In the genomic region with DNA sequence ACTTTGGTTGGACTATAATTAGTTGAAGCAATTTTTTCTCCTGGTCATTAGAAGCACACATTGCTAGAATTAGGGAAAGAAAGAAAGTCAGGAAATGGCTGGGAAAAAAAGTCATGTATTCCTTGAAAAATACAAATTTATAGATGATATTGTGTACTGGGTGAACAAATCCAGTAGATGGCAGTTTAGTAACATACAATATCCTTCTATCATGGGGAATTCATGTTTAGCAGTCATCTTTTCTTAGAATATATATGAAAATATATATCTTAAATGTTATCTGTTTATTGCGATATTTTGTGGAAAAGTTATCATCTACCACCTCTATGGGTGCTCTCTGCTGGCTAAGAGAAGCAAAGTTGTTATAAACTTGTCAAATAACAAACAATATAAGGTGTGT, we compare ENCODE assay signal across 8 cellular contexts. TPM values are rescaled to one million over a fixed set of nuclear protein-coding genes. Genes with fewer than 3 reads are reported as not detected.
DNase-seq lines count a peak whose midpoint lies in the region; ATAC-seq, FAIRE-seq and TF ChIP-seq lines count a peak whose summit lies in the region.

No MANE protein-coding gene starts in this region.

- FAIRE-seq in pancreas (lab: Jason Lieb, UNC) = peak; percentile 9

- intact Hi-C loops in pancreas (cut with DNase I) = no loop called here

- WGBS in pancreas, 2 donors = 78 to 82% methylated on average over 1 of the region's 1 CpG

- no peak overlapping the region for H3K4me3 ChIP-seq in pancreas

- no peaks in the 10 kb centered on the region for H3K27me3 ChIP-seq in pancreas

- ATAC-seq in pancreas = no peak

- H3K4me1 ChIP-seq in pancreas = no peaks in the 10 kb centered on the region

- H3K27ac ChIP-seq in pancreas = no peak overlapping the region

- DNase-seq in DMS 273 (lab: John Stamatoyannopoulos, UW; ENCODE audit: unreplicated experiment) (peak; percentile 49), DMS 273 treated with DMSO at 0.1 percent for 48 hours (lab: John Stamatoyannopoulos, UW) (no peak), NCI-H1694 (lab: John Stamatoyannopoulos, UW) (peak; percentile 62), cerebellum (ENCODE audit: low spot score) (peak; percentile 39), pancreas (no peak), GM13976 (ENCODE audit: low spot score) (no peak), D341Med (ENCODE audit: low spot score) (no peak)
- no peak for DNase-seq in activated effector memory CD4-positive, alpha-beta T cell treated with Interleukin-2 at 50 U/mL for 16 hours

- no peaks in the 10 kb centered on the region for H3K36me3 ChIP-seq in pancreas

- TF ChIP-seq CTCF in pancreas (IDR thresholded peaks at IDR 0.05) = peak in 1 of 4 donors; percentile 16
- no peak for TF ChIP-seq CTCF in GM13976 (IDR thresholded peaks at IDR 0.05; ENCODE audit: borderline replicate concordance, control extremely low read depth, extremely low read depth, insufficient read depth, missing control alignments)

- H3K9me3 ChIP-seq in pancreas = no peaks in the 10 kb centered on the region

- in situ Hi-C loops in GM13976 (cut with MboI; ENCODE audit: low sequenced_read_pairs, unreplicated experiment) = no loop called here

RNA-seq across cellular contexts. Expression of a gene that starts 13.1 kb away (rescaled TPM):
- total RNA-seq in cerebellum (86.8 TPM), pancreas (10 to 100 TPM; 22.0 to 45.0 (median 31.5) TPM)
- 10 to 100 TPM; 31.2 to 62.9 TPM for polyA plus RNA-seq in pancreas

RNA-seq across cellular contexts. Expression of a gene that starts 46.3 kb away (rescaled TPM):
- 44.7 TPM for total RNA-seq in cerebellum
- total RNA-seq in pancreas = 1 to 10 TPM; 4.1 to 7.7 (median 6.2) TPM
- 1 to 10 TPM; 3.2 to 4.4 TPM for polyA plus RNA-seq in pancreas

Comparison
In these comparisons a context has a peak if more than half of its experiments do, and no peak if none do; other contexts are left out.
1. DNase-seq: peak in DMS 273 (single experiment), NCI-H1694 (single experiment) and cerebellum (single experiment); none in DMS 273 treated with DMSO at 0.1 percent for 48 hours (single experiment), pancreas (0 of 6), activated effector memory CD4-positive, alpha-beta T cell treated with Interleukin-2 at 50 U/mL for 16 hours (single experiment), GM13976 (single experiment) and D341Med (single experiment).